Comparison of ENCODE assay signal across 35 cellular contexts in genomic region chr13:113806526-113806925, GRCh38. TPM values are rescaled to one million over a fixed set of nuclear protein-coding genes. Genes with fewer than 3 reads are reported as not detected.
"Had no signal": no experiment of that assay in that cellular context is flagged by ENCODE, and none has a peak within 500 bp of the region (broad histone marks: within the 10 kb centered on the region; RNA-seq: fewer than 3 reads in every experiment).

No MANE protein-coding gene starts in this region.

- DNase-seq: activated CD4-positive, alpha-beta memory T cell treated with anti-CD3 and anti-CD28 coated beads for 36 hours; activated CD4-positive, alpha-beta T cell treated with anti-CD3 and anti-CD28 coated beads for 36 hours; activated CD4-positive, alpha-beta T cell treated with anti-CD3 and anti-CD28 coated beads, Interleukin-2, amount 10 ng/mL, durations not matched to agents 24 days and 14 days; activated CD4-positive, CD25-positive, alpha-beta regulatory T cell; activated CD4-positive, CD25-positive, alpha-beta regulatory T cell treated with anti-CD3 and anti-CD28 coated beads, Interleukin-2, amount 50 U/mL, for 72 hours; activated CD8-positive, alpha-beta memory T cell treated with anti-CD3 and anti-CD28 coated beads, Interleukin-2, amount 10 ng/mL, durations not matched to agents 7 days and 5 days; activated CD8-positive, alpha-beta memory T cell treated with anti-CD3 and anti-CD28 coated beads, Interleukin-2, amount 50 U/mL, for 4 hours; activated CD8-positive, alpha-beta T cell treated with anti-CD3 and anti-CD28 coated beads, Interleukin-2, amount 10 ng/mL, durations not matched to agents 7 days and 5 days; activated effector memory CD4-positive, alpha-beta T cell treated with anti-CD3 and anti-CD28 coated beads, Interleukin-2, amount 50 U/mL, for 16 hours; activated naive CD4-positive, alpha-beta T cell treated with anti-CD3 and anti-CD28 coated beads for 36 hours; activated naive CD8-positive, alpha-beta T cell treated with anti-CD3 and anti-CD28 coated beads for 36 hours; activated naive CD8-positive, alpha-beta T cell treated with anti-CD3 and anti-CD28 coated beads, Interleukin-2, amount 50 U/mL, for 24 hours; activated T-cell treated with anti-CD3 and anti-CD28 coated beads, Interleukin-2, amount 50 U/mL, for 1 hour; activated T-cell treated with anti-CD3 and anti-CD28 coated beads, Interleukin-2, amount 50 U/mL, for 48 hours; adrenal gland; amygdala; body of pancreas; central memory CD4-positive, alpha-beta T cell; cerebellar nuclear complex; dorsolateral prefrontal cortex; effector memory CD4-positive, alpha-beta T cell; endodermal cell; foreskin fibroblast; T-helper 1 cell; T-helper 17 cell; T1000; WERI-Rb-1 had no signal

- H3K27ac Mint-ChIP-seq: activated CD4-positive, alpha-beta memory T cell treated with anti-CD3 and anti-CD28 coated beads for 36 hours; activated CD4-positive, alpha-beta T cell treated with anti-CD3 and anti-CD28 coated beads for 36 hours; activated CD4-positive, alpha-beta T cell treated with anti-CD3 and anti-CD28 coated beads, Interleukin-2, amount 10 ng/mL, durations not matched to agents 24 days and 14 days; activated CD8-positive, alpha-beta memory T cell treated with anti-CD3 and anti-CD28 coated beads, Interleukin-2, amount 10 ng/mL, durations not matched to agents 7 days and 5 days; activated CD8-positive, alpha-beta T cell treated with anti-CD3 and anti-CD28 coated beads, Interleukin-2, amount 10 ng/mL, durations not matched to agents 7 days and 5 days; activated naive CD4-positive, alpha-beta T cell treated with anti-CD3 and anti-CD28 coated beads for 36 hours; activated naive CD4-positive, alpha-beta T cell treated with anti-CD3 and anti-CD28 coated beads, Interleukin-2, amount 50 U/mL, for 24 hours; activated naive CD8-positive, alpha-beta T cell treated with anti-CD3 and anti-CD28 coated beads for 36 hours; activated naive CD8-positive, alpha-beta T cell treated with anti-CD3 and anti-CD28 coated beads, Interleukin-2, amount 50 U/mL, for 24 hours; activated T-helper 1 cell treated with anti-CD3 and anti-CD28 coated beads, Interleukin-12 subunit alpha, Interleukin-12 subunit beta, Interleukin-2, Interleukin-4 antibody, amounts not matched to agents 30 ng/mL and 10 ng/mL and 1 ng/mL, durations not matched to agents 14 hours and 24 hours and 36 hours; activated T-helper 2 cell treated with anti-CD3 and anti-CD28 coated beads, Interferon-gamma antibody, Interleukin-2, Interleukin-4, amounts not matched to agents 10 μg/mL and 5 μg/mL and 100 μg/mL, durations not matched to agents 14 hours and 24 hours and 36 hours; dendritic cell treated with granulocyte-macrophage colony-stimulating factor and Interleukin-4, amounts not matched to agents 40 ng/mL and 50 ng/mL, for 4 days; T-helper 17 cell; T-helper 2 cell treated with Interferon-gamma antibody and Interleukin-4, amounts not matched to agents 5 μg/mL and 100 μg/mL, for 36 hours had no signal

- H3K9me3 Mint-ChIP-seq: activated naive CD4-positive, alpha-beta T cell treated with anti-CD3 and anti-CD28 coated beads, Interleukin-2, amount 50 U/mL, for 24 hours; activated naive CD8-positive, alpha-beta T cell treated with anti-CD3 and anti-CD28 coated beads, Interleukin-2, amount 50 U/mL, for 24 hours had no signal

- ATAC-seq: activated CD4-positive, alpha-beta T cell treated with anti-CD3 and anti-CD28 coated beads for 36 hours; activated CD8-positive, alpha-beta memory T cell treated with anti-CD3 and anti-CD28 coated beads, Interleukin-2, amount 10 ng/mL, durations not matched to agents 7 days and 5 days; activated CD8-positive, alpha-beta T cell treated with anti-CD3 and anti-CD28 coated beads, Interleukin-2, amount 10 ng/mL, durations not matched to agents 7 days and 5 days; activated naive CD8-positive, alpha-beta T cell treated with anti-CD3 and anti-CD28 coated beads, Interleukin-2, amount 50 U/mL, for 24 hours; body of pancreas; esophagus mucosa; T-helper 17 cell had no signal

- H3K4me1 ChIP-seq: adrenal gland, body of pancreas had no signal

- H3K27me3 Mint-ChIP-seq: activated CD4-positive, alpha-beta memory T cell treated with anti-CD3 and anti-CD28 coated beads for 36 hours; activated CD4-positive, alpha-beta T cell treated with anti-CD3 and anti-CD28 coated beads for 36 hours; activated CD4-positive, alpha-beta T cell treated with anti-CD3 and anti-CD28 coated beads, Interleukin-2, amount 10 ng/mL, durations not matched to agents 24 days and 14 days; activated CD8-positive, alpha-beta memory T cell treated with anti-CD3 and anti-CD28 coated beads, Interleukin-2, amount 10 ng/mL, durations not matched to agents 7 days and 5 days; activated naive CD4-positive, alpha-beta T cell treated with anti-CD3 and anti-CD28 coated beads, Interleukin-2, amount 50 U/mL, for 24 hours; activated naive CD8-positive, alpha-beta T cell treated with anti-CD3 and anti-CD28 coated beads for 36 hours; activated naive CD8-positive, alpha-beta T cell treated with anti-CD3 and anti-CD28 coated beads, Interleukin-2, amount 50 U/mL, for 24 hours; T-helper 17 cell had no signal

- H3K27me3 ChIP-seq: adrenal gland, body of pancreas had no signal

- H3K4me3 ChIP-seq: adrenal gland, body of pancreas, coronary artery, dorsolateral prefrontal cortex had no signal

- H3K4me1 Mint-ChIP-seq: activated CD4-positive, alpha-beta T cell treated with anti-CD3 and anti-CD28 coated beads for 36 hours; activated CD4-positive, alpha-beta T cell treated with anti-CD3 and anti-CD28 coated beads, Interleukin-2, amount 10 ng/mL, durations not matched to agents 24 days and 14 days; activated CD8-positive, alpha-beta memory T cell treated with anti-CD3 and anti-CD28 coated beads, Interleukin-2, amount 10 ng/mL, durations not matched to agents 7 days and 5 days; activated naive CD4-positive, alpha-beta T cell treated with anti-CD3 and anti-CD28 coated beads, Interleukin-2, amount 50 U/mL, for 24 hours; activated naive CD8-positive, alpha-beta T cell treated with anti-CD3 and anti-CD28 coated beads, Interleukin-2, amount 50 U/mL, for 24 hours; endodermal cell had no signal

- H3K27ac ChIP-seq: adrenal gland, body of pancreas, coronary artery, dorsolateral prefrontal cortex, WERI-Rb-1 had no signal

- H3K9me3 ChIP-seq: adrenal gland, body of pancreas had no signal

- H3K36me3 ChIP-seq: adrenal gland, WERI-Rb-1 had no signal

- H3K36me3 Mint-ChIP-seq: activated CD8-positive, alpha-beta memory T cell treated with anti-CD3 and anti-CD28 coated beads, Interleukin-2, amount 10 ng/mL, durations not matched to agents 7 days and 5 days; activated naive CD4-positive, alpha-beta T cell treated with anti-CD3 and anti-CD28 coated beads, Interleukin-2, amount 50 U/mL, for 24 hours; activated naive CD8-positive, alpha-beta T cell treated with anti-CD3 and anti-CD28 coated beads for 36 hours had no signal

- H3K4me3 Mint-ChIP-seq: activated CD4-positive, alpha-beta memory T cell treated with anti-CD3 and anti-CD28 coated beads for 36 hours; activated CD4-positive, alpha-beta T cell treated with anti-CD3 and anti-CD28 coated beads for 36 hours; activated CD4-positive, alpha-beta T cell treated with anti-CD3 and anti-CD28 coated beads, Interleukin-2, amount 10 ng/mL, durations not matched to agents 24 days and 14 days; activated CD8-positive, alpha-beta memory T cell treated with anti-CD3 and anti-CD28 coated beads, Interleukin-2, amount 10 ng/mL, durations not matched to agents 7 days and 5 days; activated CD8-positive, alpha-beta T cell treated with anti-CD3 and anti-CD28 coated beads, Interleukin-2, amount 10 ng/mL, durations not matched to agents 7 days and 5 days; activated naive CD4-positive, alpha-beta T cell treated with anti-CD3 and anti-CD28 coated beads for 36 hours; activated naive CD4-positive, alpha-beta T cell treated with anti-CD3 and anti-CD28 coated beads, Interleukin-2, amount 50 U/mL, for 24 hours; activated naive CD8-positive, alpha-beta T cell treated with anti-CD3 and anti-CD28 coated beads for 36 hours; activated naive CD8-positive, alpha-beta T cell treated with anti-CD3 and anti-CD28 coated beads, Interleukin-2, amount 50 U/mL, for 24 hours; activated T-helper 1 cell treated with anti-CD3 and anti-CD28 coated beads, Interleukin-12 subunit alpha, Interleukin-12 subunit beta, Interleukin-2, Interleukin-4 antibody, amounts not matched to agents 30 ng/mL and 10 ng/mL and 1 ng/mL, durations not matched to agents 14 hours and 24 hours and 36 hours; dendritic cell treated with granulocyte-macrophage colony-stimulating factor and Interleukin-4, amounts not matched to agents 40 ng/mL and 50 ng/mL, for 4 days; endodermal cell; T-helper 17 cell; T-helper 2 cell treated with Interferon-gamma antibody and Interleukin-4, amounts not matched to agents 5 μg/mL and 100 μg/mL, for 36 hours had no signal

RNA-seq across cellular contexts. Expression of gene TMEM255B, which starts 47.5 kb away (rescaled TPM):
- total RNA-seq: frontal cortex had no signal
